ENCODE assay signal across 37 cellular contexts in the genomic region with DNA sequence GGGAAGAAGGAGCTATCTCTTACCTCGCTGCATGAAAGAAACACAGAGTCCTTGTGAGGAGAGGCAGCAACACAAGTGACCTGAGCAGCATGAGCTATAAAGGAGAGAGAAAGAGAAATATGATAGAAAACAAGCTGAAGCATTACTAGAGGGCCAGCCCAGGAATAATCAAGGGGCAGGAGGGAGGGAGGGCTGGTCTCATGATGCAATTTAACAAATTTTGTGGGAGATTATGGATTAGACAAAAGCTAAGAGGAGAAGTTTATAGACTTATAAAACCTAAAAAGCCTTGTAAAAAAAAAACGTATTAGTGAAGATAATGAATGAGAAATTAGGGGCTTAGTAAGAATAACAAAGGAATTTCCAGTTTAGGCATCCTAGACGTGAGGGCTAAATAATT. TPM values are rescaled to one million over a fixed set of nuclear protein-coding genes. Genes with fewer than 3 reads are reported as not detected.
DNase-seq lines count a peak whose midpoint lies in the region; ATAC-seq and TF ChIP-seq lines count a peak whose summit lies in the region.
"Had no signal": no experiment of that assay in that cellular context is flagged by ENCODE, and none has a peak within 500 bp of the region (broad histone marks: within the 10 kb centered on the region; RNA-seq: fewer than 3 reads in every experiment).

No MANE protein-coding gene starts in this region.

- no peak overlapping the region for H3K23ac ChIP-seq in trophoblast cell (ENCODE audit: low read length)

- no peak overlapping the region for H4K91ac ChIP-seq in trophoblast cell (ENCODE audit: low read depth, low read length)

- no peaks in the 10 kb centered on the region for H3K9me3 Mint-ChIP-seq in activated naive CD4-positive, alpha-beta T cell treated with anti-CD3 and anti-CD28 coated beads for 36 hours
- H3K9me3 Mint-ChIP-seq in activated naive CD8-positive, alpha-beta T cell treated with anti-CD3 and anti-CD28 coated beads, Interleukin-2, amount 50 U/mL, for 24 hours, result no peaks in the 10 kb centered on the region
- no peaks in the 10 kb centered on the region for H3K9me3 Mint-ChIP-seq in progenitor cell of endocrine pancreas (ENCODE audit: low read depth)
- H3K9me3 Mint-ChIP-seq in chondrocyte (ENCODE audit: low read depth), result no peaks in the 10 kb centered on the region

- H4K12ac ChIP-seq in trophoblast cell (ENCODE audit: low read depth, low read length), result no peak overlapping the region

- H3K14ac ChIP-seq in trophoblast cell (ENCODE audit: low read length), result no peak overlapping the region

- no peaks in the 10 kb centered on the region for H3K27me3 ChIP-seq in trophoblast cell (ENCODE audit: insufficient read depth, low read length)
- H3K27me3 ChIP-seq: cardiac muscle cell, colonic mucosa, ovary, testis, vagina had no signal

- intact Hi-C loops in activated naive CD4-positive, alpha-beta T cell treated with anti-CD3 and anti-CD28 coated beads for 36 hours (cut with micrococcal nuclease), result loop anchor here (10.0 kb wide), 1 partner anchor 769 kb away; a partner anchor contains a TSS

- TF ChIP-seq CTCF in progenitor cell of endocrine pancreas (IDR thresholded peaks at IDR 0.05; ENCODE audit: unreplicated experiment), result no peak
- TF ChIP-seq CTCF in chondrocyte (IDR thresholded peaks at IDR 0.05), result no peak

- H3K27ac Mint-ChIP-seq in activated naive CD4-positive, alpha-beta T cell treated with anti-CD3 and anti-CD28 coated beads for 36 hours, result peak overlapping the region; percentile 54
- peak overlapping the region; percentile 28 for H3K27ac Mint-ChIP-seq in activated naive CD8-positive, alpha-beta T cell treated with anti-CD3 and anti-CD28 coated beads, Interleukin-2, amount 50 U/mL, for 24 hours
- H3K27ac Mint-ChIP-seq in progenitor cell of endocrine pancreas (peak overlapping the region; percentile 12), chondrocyte (ENCODE audit: unreplicated experiment) (no peak overlapping the region)

- H3K4me3 ChIP-seq in SK-N-MC (no peak overlapping the region), trophoblast cell (ENCODE audit: low read depth, low read length) (no peak overlapping the region)
- H3K4me3 ChIP-seq: cardiac muscle cell, colonic mucosa, GM12878, lower lobe of right lung, mucosa of descending colon, ovary, skin epidermis, testis, vagina had no signal

- no peak overlapping the region for H4K8ac ChIP-seq in trophoblast cell (ENCODE audit: low read depth, low read length)

- H3K79me1 ChIP-seq in trophoblast cell (ENCODE audit: low read length), result peaks cover 5% of the 10 kb centered on the region

- peaks cover 6% of the 10 kb centered on the region for H3K79me2 ChIP-seq in trophoblast cell (ENCODE audit: control insufficient read depth, insufficient read depth, low read length, poor library complexity)

- no peak overlapping the region for H2AFZ ChIP-seq in trophoblast cell (ENCODE audit: insufficient read depth, low read length, poor library complexity)

- H3K4me1 Mint-ChIP-seq in activated naive CD4-positive, alpha-beta T cell treated with anti-CD3 and anti-CD28 coated beads for 36 hours (ENCODE audit: low read depth), result peaks cover 55% of the 10 kb centered on the region
- H3K4me1 Mint-ChIP-seq in activated naive CD8-positive, alpha-beta T cell treated with anti-CD3 and anti-CD28 coated beads, Interleukin-2, amount 50 U/mL, for 24 hours, result peaks cover 59% of the 10 kb centered on the region
- peaks cover 53% of the 10 kb centered on the region for H3K4me1 Mint-ChIP-seq in progenitor cell of endocrine pancreas (ENCODE audit: low read depth)
- H3K4me1 Mint-ChIP-seq in chondrocyte (ENCODE audit: low read depth), result peaks cover 24% of the 10 kb centered on the region

- no peak overlapping the region for H3K27ac ChIP-seq in SK-N-MC
- H3K27ac ChIP-seq in trophoblast cell (ENCODE audit: low read depth, low read length), result no peak overlapping the region
- H3K27ac ChIP-seq: cardiac muscle cell, colonic mucosa, KMS-11, lower lobe of right lung, ovary, skin epidermis, testis, vagina had no signal

- H2BK120ac ChIP-seq in trophoblast cell (ENCODE audit: insufficient read depth, low read length, poor library complexity), result no peak overlapping the region

- H3K18ac ChIP-seq in trophoblast cell (ENCODE audit: low read length), result no peak overlapping the region

- no peak overlapping the region for H3K4ac ChIP-seq in trophoblast cell (ENCODE audit: low read depth, low read length)

- H3K27me3 Mint-ChIP-seq in activated naive CD4-positive, alpha-beta T cell treated with anti-CD3 and anti-CD28 coated beads for 36 hours (ENCODE audit: low read depth), result no peaks in the 10 kb centered on the region
- no peaks in the 10 kb centered on the region for H3K27me3 Mint-ChIP-seq in activated naive CD8-positive, alpha-beta T cell treated with anti-CD3 and anti-CD28 coated beads, Interleukin-2, amount 50 U/mL, for 24 hours
- H3K27me3 Mint-ChIP-seq in progenitor cell of endocrine pancreas (no peaks in the 10 kb centered on the region), chondrocyte (ENCODE audit: low read depth) (no peaks in the 10 kb centered on the region)

- CTCF ChIA-PET in activated naive CD4-positive, alpha-beta T cell treated with anti-CD3 and anti-CD28 coated beads for 36 hours (lab: Charles Lee), result no interaction called here

- ATAC-seq in activated naive CD8-positive, alpha-beta T cell treated with anti-CD3 and anti-CD28 coated beads, Interleukin-2, amount 50 U/mL, for 24 hours, result no peak
- ATAC-seq: activated CD4-positive, CD25-positive, alpha-beta regulatory T cell treated with anti-CD3 and anti-CD28 coated beads, Interleukin-2, amount 50 U/mL, for 24 hours; GM12878; HCT116; lower lobe of right lung; mucosa of descending colon had no signal

- no peak overlapping the region for H2BK5ac ChIP-seq in trophoblast cell (ENCODE audit: low read depth, low read length, poor library complexity)

- H3K4me3 Mint-ChIP-seq in activated naive CD4-positive, alpha-beta T cell treated with anti-CD3 and anti-CD28 coated beads for 36 hours, result no peak overlapping the region
- no peak overlapping the region for H3K4me3 Mint-ChIP-seq in activated naive CD8-positive, alpha-beta T cell treated with anti-CD3 and anti-CD28 coated beads, Interleukin-2, amount 50 U/mL, for 24 hours
- H3K4me3 Mint-ChIP-seq in progenitor cell of endocrine pancreas (ENCODE audit: low read depth) (no peak overlapping the region), chondrocyte (ENCODE audit: unreplicated experiment) (no peak overlapping the region)

- H3K4me1 ChIP-seq in trophoblast cell (ENCODE audit: control insufficient read depth in 1 of 2, insufficient read depth in 2 of 2, low read length in 2 of 2), result peaks cover 2% of the 10 kb centered on the region in 2 experiments
- H3K4me1 ChIP-seq: colonic mucosa had no signal

- H3K9ac ChIP-seq in SK-N-MC (ENCODE audit: insufficient read length), result peak overlapping the region; percentile 14
- no peak overlapping the region for H3K9ac ChIP-seq in trophoblast cell (ENCODE audit: low read length)
- H3K9ac ChIP-seq: KMS-11, SK-N-SH had no signal

- no CpG with 5 or more reads among the region's 3 CpGs for WGBS in trophoblast cell (ENCODE audit: extremely low coverage, insufficient coverage, insufficient read length)

- peaks cover 87% of the 10 kb centered on the region for H3K36me3 ChIP-seq in SK-N-MC (ENCODE audit: insufficient read depth, low read length)
- peaks cover 18 to 45% of the 10 kb centered on the region in 2 experiments for H3K36me3 ChIP-seq in trophoblast cell (ENCODE audit: control insufficient read depth in 1 of 2, insufficient read depth in 2 of 2, low read length in 2 of 2)
- H3K36me3 ChIP-seq: ovary had no signal

- H3K9me3 ChIP-seq in SK-N-MC (ENCODE audit: low read depth, low read length), result no peaks in the 10 kb centered on the region
- no peaks in the 10 kb centered on the region for H3K9me3 ChIP-seq in trophoblast cell (ENCODE audit: insufficient read depth, low read depth, low read length)
- H3K9me3 ChIP-seq: colonic mucosa, lower lobe of right lung, mucosa of descending colon, ovary, SK-N-SH, testis, vagina had no signal

- H3K4me2 ChIP-seq in trophoblast cell (ENCODE audit: low read length), result no peak overlapping the region
- H3K4me2 ChIP-seq: KMS-11, SK-N-SH had no signal

- H2BK12ac ChIP-seq in trophoblast cell (ENCODE audit: low read length), result no peak overlapping the region

- peaks cover 37% of the 10 kb centered on the region for H3K36me3 Mint-ChIP-seq in activated naive CD4-positive, alpha-beta T cell treated with anti-CD3 and anti-CD28 coated beads for 36 hours (ENCODE audit: low read depth)
- peaks cover 78% of the 10 kb centered on the region for H3K36me3 Mint-ChIP-seq in activated naive CD8-positive, alpha-beta T cell treated with anti-CD3 and anti-CD28 coated beads, Interleukin-2, amount 50 U/mL, for 24 hours (ENCODE audit: low read depth)
- H3K36me3 Mint-ChIP-seq in progenitor cell of endocrine pancreas (ENCODE audit: insufficient read depth) (peaks cover 51% of the 10 kb centered on the region), chondrocyte (ENCODE audit: low read depth) (peaks cover 39% of the 10 kb centered on the region)

- no peak for DNase-seq in activated naive CD4-positive, alpha-beta T cell treated with anti-CD3 and anti-CD28 coated beads for 36 hours
- no peak for DNase-seq in activated naive CD4-positive, alpha-beta T cell treated with Interleukin-2 at 50 U/mL for 16 hours
- DNase-seq in SK-N-MC (ENCODE audit: low read depth, low spot score), result no peak
- DNase-seq in activated naive CD8-positive, alpha-beta T cell treated with anti-CD3 and anti-CD28 coated beads, Interleukin-2, amount 50 U/mL, for 24 hours, result no peak
- DNase-seq in progenitor cell of endocrine pancreas (ENCODE audit: low spot score, unreplicated experiment), result no peak
- DNase-seq in chondrocyte (ENCODE audit: low spot score), result no peak
- no peak for DNase-seq in NCI-H1417 treated with DMSO at 0.1 percent for 48 hours (lab: John Stamatoyannopoulos, UW)
- no peak for DNase-seq in trophoblast cell
- DNase-seq: activated gamma-delta T cell treated with Interleukin-2 at 50 U/mL for 16 hours; activated T-cell treated with anti-CD3 and anti-CD28 coated beads for 4 hours; AML-193; aorta; colonic mucosa; DMS153; effector CD4-positive, alpha-beta T cell; hypothalamus; lower lobe of right lung; mucosa of descending colon; NCI-H2081; NCI-H2227 treated with DMSO at 0.1 percent for 48 hours; NCI-H526 treated with DMSO at 0.1 percent for 48 hours; NK-92 treated with Interleukin-12 subunit alpha and Interleukin-12 subunit beta, amount 100 ng/mL, for 24 hours; ovary; SK-N-SH; stimulated activated naive CD4-positive, alpha-beta T cell treated with Interleukin-2 at 50 U/mL for 16 hours; T-helper 2 cell; testis had no signal

- no peak overlapping the region for H2AK5ac ChIP-seq in trophoblast cell (ENCODE audit: low read length)

RNA-seq across cellular contexts. Expression of a gene that starts 5.0 kb away (rescaled TPM):
- 10 to 100 TPM; 43.1 to 48.8 TPM for total RNA-seq in activated naive CD4-positive, alpha-beta T cell treated with anti-CD3 and anti-CD28 coated beads for 36 hours
- 91.2 and 93.6 TPM in 2 replicates for total RNA-seq in progenitor cell of endocrine pancreas
- total RNA-seq in chondrocyte, result 19.2 to 25.9 TPM (median 19.5 TPM) in 3 replicates
- 28.6 and 30.5 TPM in 2 replicates for polyA plus RNA-seq in trophoblast cell (2013)

RNA-seq across cellular contexts. Expression of a gene that starts 5.2 kb away (rescaled TPM):
- 100 to 1,000 TPM; 324 to 331 TPM for total RNA-seq in activated naive CD4-positive, alpha-beta T cell treated with anti-CD3 and anti-CD28 coated beads for 36 hours
- total RNA-seq in progenitor cell of endocrine pancreas (212 and 214 TPM in 2 replicates), chondrocyte (145 to 183 TPM (median 147 TPM) in 3 replicates)
- polyA plus RNA-seq in trophoblast cell (2013), result 268 and 276 TPM in 2 replicates

RNA-seq across cellular contexts. Expression of a gene that starts 16.5 kb away (rescaled TPM):
- total RNA-seq in activated naive CD4-positive, alpha-beta T cell treated with anti-CD3 and anti-CD28 coated beads for 36 hours, result 1 to 10 TPM; 1.7 to 2.0 TPM
- total RNA-seq in progenitor cell of endocrine pancreas (3.1 and 3.9 TPM in 2 replicates), chondrocyte (0.95 to 1.7 TPM (median 1.1 TPM) in 3 replicates)
- 4.8 and 5.3 TPM in 2 replicates for polyA plus RNA-seq in trophoblast cell (2013)

RNA-seq across cellular contexts. Expression of a gene that starts 29.8 kb away (rescaled TPM):
- total RNA-seq in activated naive CD4-positive, alpha-beta T cell treated with anti-CD3 and anti-CD28 coated beads for 36 hours, result 1 to 10 TPM; 6.4 to 8.2 TPM
- total RNA-seq in progenitor cell of endocrine pancreas (0.55 and 0.69 TPM in 2 replicates), chondrocyte (0.17 to 0.34 TPM in 2 of 3 replicates, not detected in the other)
- 0.31 and 0.55 TPM in 2 replicates for polyA plus RNA-seq in trophoblast cell (2013)

RNA-seq across cellular contexts. Expression of a gene that starts 59.4 kb away (rescaled TPM):
- not detected for total RNA-seq in activated naive CD4-positive, alpha-beta T cell treated with anti-CD3 and anti-CD28 coated beads for 36 hours
- total RNA-seq in progenitor cell of endocrine pancreas (not detected in 2 replicates), chondrocyte (not detected in 3 replicates)
- not detected in 2 replicates for polyA plus RNA-seq in trophoblast cell (2013)
- total RNA-seq: A673, cardiac muscle cell, PC-3 had no signal
- polyA plus RNA-seq: cardiac muscle cell, neural cell, SK-N-SH had no signal
